8 cellular contexts compared by ENCODE assay signal in genomic region chr7:44580945-44581344, GRCh38. TPM values are rescaled to one million over a fixed set of nuclear protein-coding genes. Genes with fewer than 3 reads are reported as not detected.
DNase-seq lines count a peak whose midpoint lies in the region; ATAC-seq and TF ChIP-seq lines count a peak whose summit lies in the region.

No MANE protein-coding gene starts in this region.

- 19 to 65% methylated on average over 6 of the region's 6 CpGs for WGBS in sigmoid colon, 2 donors

- TF ChIP-seq CTCF in GM12875 (IDR thresholded peaks at IDR 0.05; ENCODE audit: borderline replicate concordance, insufficient read depth, low read depth, low read length): no peak
- no peak for TF ChIP-seq CTCF in fibroblast of the aortic adventitia (IDR thresholded peaks at IDR 0.05; ENCODE audit: insufficient read depth, low read length)
- no peak for TF ChIP-seq CTCF in sigmoid colon (IDR thresholded peaks at IDR 0.05)

- H3K27ac ChIP-seq in SJCRH30 (no peak overlapping the region), sigmoid colon (peak overlapping the region; percentile 94 to 98 (median 97))

- ATAC-seq in HG02798 (IDR thresholded peaks at IDR 0.05; ENCODE audit: poor library complexity, unreplicated experiment) (no peak), HG03025 (IDR thresholded peaks at IDR 0.05; ENCODE audit: low FRiP score, unreplicated experiment) (no peak)

- H3K9me3 ChIP-seq in SJCRH30 (replicated peaks): no peaks in the 10 kb centered on the region
- no peaks in the 10 kb centered on the region for H3K9me3 ChIP-seq in sigmoid colon

- H3K36me3 ChIP-seq in SJCRH30: peaks cover 15% of the 10 kb centered on the region; the same call in 1 of the 2 replicates
- H3K36me3 ChIP-seq in sigmoid colon: peaks cover 0 to 44% (median 19%) of the 10 kb centered on the region in 4 donors

- intact Hi-C loops in sigmoid colon (cut with DNase I): loop anchor here (5.0 to 10.0 kb wide), 3 partner anchors 166 to 404 kb away; partner anchors contain the start of genes PPIA and ZMIZ2

- H3K4me1 ChIP-seq in SJCRH30: peaks cover 6% of the 10 kb centered on the region; the same call in 1 of the 2 replicates
- H3K4me1 ChIP-seq in sigmoid colon: peaks cover 0 to 27% (median 21%) of the 10 kb centered on the region in 4 donors

- DNase-seq in SJCRH30 (no peak), fibroblast of the aortic adventitia (ENCODE audit: low read depth) (no peak), sigmoid colon (no peak), 8988T (no peak), NCI-H748 treated with DMSO at 0.1 percent for 48 hours (lab: John Stamatoyannopoulos, UW) (no peak)

- no peak for TF ChIP-seq EP300 in sigmoid colon (IDR thresholded peaks at IDR 0.05)

- H3K27me3 ChIP-seq in SJCRH30 (no peaks in the 10 kb centered on the region), sigmoid colon (no peaks in the 10 kb centered on the region)

- TF ChIP-seq POLR2A in sigmoid colon (IDR thresholded peaks at IDR 0.05): no peak

- H3K4me3 ChIP-seq in GM12875 (ENCODE audit: low read depth, low read length) (peak overlapping the region; percentile 67), SJCRH30 (peak overlapping the region; percentile 74), fibroblast of the aortic adventitia (ENCODE audit: low read depth, low read length) (peak overlapping the region; percentile 95), sigmoid colon (peak overlapping the region; percentile 80 to 98 (median 88))

RNA-seq across cellular contexts. Expression of gene TMED4, which starts 1.1 kb away (rescaled TPM):
- 101 and 114 TPM in 2 replicates for total RNA-seq in SJCRH30 (2014; rRNA removed; shearing (Covaris generic))
- total RNA-seq in fibroblast of the aortic adventitia (ENCODE audit: low replicate concordance) (48.3 and 78.5 TPM in 2 replicates), sigmoid colon (100 to 1,000 TPM; 114 to 209 (median 154) TPM)
- polyA plus RNA-seq in sigmoid colon: 10 to 100 TPM; 18.6 to 49.8 (median 20.8) TPM

RNA-seq across cellular contexts. Expression of gene DDX56, which starts 7.2 kb away (rescaled TPM):
- 88.5 and 90.1 TPM in 2 replicates for total RNA-seq in SJCRH30 (2014; rRNA removed; shearing (Covaris generic))
- total RNA-seq in fibroblast of the aortic adventitia (ENCODE audit: low replicate concordance) (14.6 and 48.4 TPM in 2 replicates), sigmoid colon (10 to 100 TPM; 27.8 to 56.1 (median 44.2) TPM)
- polyA plus RNA-seq in sigmoid colon: 10 to 100 TPM; 14.6 to 60.5 (median 19.2) TPM

RNA-seq across cellular contexts. Expression of gene OGDH, which starts 25.5 kb away (rescaled TPM):
- total RNA-seq in SJCRH30 (2014; rRNA removed; shearing (Covaris generic)): 37.8 and 39.4 TPM in 2 replicates
- total RNA-seq in fibroblast of the aortic adventitia (ENCODE audit: low replicate concordance): 26.2 and 85.6 TPM in 2 replicates
- 100 to 1,000 TPM in 2 of 4 donors, 10 to 100 TPM in 2; 65.5 to 102 (median 98.3) TPM for total RNA-seq in sigmoid colon
- polyA plus RNA-seq in sigmoid colon: 10 to 100 TPM; 39.0 to 74.4 (median 68.0) TPM

RNA-seq across cellular contexts. Expression of gene NPC1L1, which starts 39.8 kb away (rescaled TPM):
- not detected in 2 replicates for total RNA-seq in SJCRH30 (2014; rRNA removed; shearing (Covaris generic))
- total RNA-seq in fibroblast of the aortic adventitia (ENCODE audit: low replicate concordance): under 0.01 TPM in 1 of 2 replicates, not detected in the other
- total RNA-seq in sigmoid colon: under 1 TPM; 0.33 to 0.83 (median 0.45) TPM
- under 1 TPM in 1 of 3 donors, not detected in 2; 0.09 TPM for polyA plus RNA-seq in sigmoid colon
